21 cellular contexts compared by ENCODE assay signal in genomic region chr7:128307066-128307465, GRCh38. TPM values are rescaled to one million over a fixed set of nuclear protein-coding genes. Genes with fewer than 3 reads are reported as not detected.
"Had no signal": no experiment of that assay in that cellular context is flagged by ENCODE, and none has a peak within 500 bp of the region (broad histone marks: within the 10 kb centered on the region; RNA-seq: fewer than 3 reads in every experiment).

No MANE protein-coding gene starts in this region.

- H3K9me3 ChIP-seq: SJSA1, SK-N-SH had no signal

- H3K27ac ChIP-seq: SJSA1 had no signal

- H3K27me3 ChIP-seq: SJSA1 had no signal

- H3K4me1 ChIP-seq: SJSA1 had no signal

- H3K9ac ChIP-seq: SK-N-SH had no signal

- DNase-seq: KBM-7, MV-4-11, NCI-H1048, NCI-H1105, NCI-H1417, NCI-H1436 treated with DMSO at 0.1 percent for 48 hours, NCI-H1694, NCI-H187 treated with DMSO at 0.1 percent for 48 hours, NCI-H2029 treated with DMSO at 0.1 percent for 48 hours, NCI-H2171 treated with DMSO at 0.1 percent for 48 hours, NCI-H345, NCI-H446 treated with DMSO at 0.1 percent for 48 hours, NCI-H510A treated with DMSO at 0.1 percent for 48 hours, NCI-H526, Right ventricle myocardium superior, RPMI8226, SIG-M5, SK-N-SH had no signal

- H3K4me3 ChIP-seq: SJSA1 had no signal

- H3K4me2 ChIP-seq: SK-N-SH had no signal

RNA-seq across cellular contexts. Expression of gene PRRT4, which starts 54.4 kb away (rescaled TPM):
- total RNA-seq: HT-29, MCF 10A, SJSA1 had no signal
